Comparison of ENCODE assay signal across 8 cellular contexts in the genomic region with DNA sequence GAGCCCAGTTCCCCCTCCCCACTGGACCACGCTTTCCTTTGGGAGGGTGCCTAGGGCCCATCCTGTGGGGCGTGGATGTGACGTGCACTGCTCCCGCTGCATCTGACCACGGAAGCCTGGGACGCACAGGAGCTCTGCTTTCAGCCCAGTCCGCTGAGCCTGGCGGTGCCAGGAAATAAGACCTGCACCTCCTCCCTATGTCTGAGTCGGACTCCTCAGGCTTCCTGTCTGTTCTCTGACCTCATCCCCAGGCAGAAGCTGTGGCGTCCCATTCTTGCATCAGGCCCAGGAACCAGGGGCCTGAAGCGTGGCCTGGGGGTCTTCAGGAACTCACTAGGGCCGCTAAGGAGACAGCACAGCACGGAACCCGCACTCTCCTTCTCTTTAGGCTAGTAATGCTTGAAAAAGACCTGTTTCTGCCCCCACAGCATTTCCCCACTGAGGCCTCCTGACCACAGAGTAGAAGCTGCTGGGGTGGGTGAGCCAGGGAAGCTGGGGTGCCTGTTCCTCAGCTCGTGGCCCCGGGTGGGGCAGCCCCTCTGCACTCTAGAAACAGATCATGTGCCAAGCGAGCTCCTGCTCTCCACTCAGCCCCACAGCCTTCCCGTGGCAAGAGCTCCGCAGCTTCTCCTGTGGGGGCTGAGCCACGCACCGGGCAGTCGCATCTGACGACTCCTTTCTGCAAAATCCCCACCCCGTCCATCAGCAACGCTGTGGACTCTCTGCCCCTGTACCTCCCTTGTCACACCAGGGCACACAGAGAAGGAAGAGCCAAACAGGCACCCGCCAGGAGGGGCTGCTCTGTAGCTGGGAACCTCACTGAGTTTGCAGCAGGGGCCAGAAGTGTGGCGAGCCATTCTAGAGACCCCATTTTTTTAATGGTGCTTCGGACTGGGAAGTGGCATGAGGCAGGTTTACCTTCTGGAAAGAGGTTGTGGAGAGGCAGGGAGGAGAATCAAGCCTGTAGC. TPM values are rescaled to one million over a fixed set of nuclear protein-coding genes. Genes with fewer than 3 reads are reported as not detected.
DNase-seq lines count a peak whose midpoint lies in the region; ATAC-seq and TF ChIP-seq lines count a peak whose summit lies in the region.

No MANE protein-coding gene starts in this region.

- intact Hi-C loops in natural killer cell (cut with micrococcal nuclease): no loop called here

- peak overlapping the region; percentile 50 for H3K4me3 Mint-ChIP-seq in natural killer cell

- H3K9me3 Mint-ChIP-seq in natural killer cell: no peaks in the 10 kb centered on the region

- H3K4me3 ChIP-seq in NB4 (ENCODE audit: low read depth, low read length): no peak overlapping the region
- H3K4me3 ChIP-seq in astrocyte of the spinal cord (ENCODE audit: low read depth, low read length): no peak overlapping the region

- in situ Hi-C loops in astrocyte of the spinal cord (cut with HindIII; ENCODE audit: low sequenced_read_pairs): no loop called here

- H3K27me3 Mint-ChIP-seq in natural killer cell (ENCODE audit: low read depth in 2 of 2): no peaks in the 10 kb centered on the region

- no peak for TF ChIP-seq POLR2A in NB4 (IDR thresholded peaks at IDR 0.05; ENCODE audit: extremely low read depth, insufficient read length)

- H3K36me3 Mint-ChIP-seq in natural killer cell: no peaks in the 10 kb centered on the region

- TF ChIP-seq CTCF in NB4 (IDR thresholded peaks at IDR 0.05; ENCODE audit: low read depth, low read length): no peak
- no peak for TF ChIP-seq CTCF in astrocyte of the spinal cord (IDR thresholded peaks at IDR 0.05; ENCODE audit: low read depth, low read length)
- no peak for TF ChIP-seq CTCF in natural killer cell (IDR thresholded peaks at IDR 0.05)

- DNase-seq in ELF-1 (ENCODE audit: low read depth, low spot score) (peak; percentile 49), NB4 (ENCODE audit: low read depth) (peak; percentile 84), astrocyte of the spinal cord (ENCODE audit: low read depth, low spot score) (peak; percentile 77), natural killer cell (no peak), NCI-H446 treated with DMSO at 0.1 percent for 48 hours (lab: John Stamatoyannopoulos, UW) (no peak), GM19238 (ENCODE audit: insufficient read length, low spot score) (no peak), retina (no peak)
- DNase-seq in stimulated activated CD4-positive, alpha-beta T cell treated with anti-CD3 and anti-CD28 coated beads, Interleukin-4, amount 100 ng/mL, for 4 hours: no peak

- peaks cover 7 to 21% of the 10 kb centered on the region in 2 donors for H3K4me1 Mint-ChIP-seq in natural killer cell

- ATAC-seq in natural killer cell: peak; percentile 50 to 82 (median 79)

- peak overlapping the region; percentile 57 to 69 for H3K27ac Mint-ChIP-seq in natural killer cell

RNA-seq across cellular contexts. Expression of a gene that starts 22.6 kb away (rescaled TPM):
- 1 to 10 TPM in 2 of 3 donors, not detected in 1; 1.0 to 1.7 TPM for total RNA-seq in natural killer cell

RNA-seq across cellular contexts. Expression of a gene that starts 27.2 kb away (rescaled TPM):
- 10 to 100 TPM; 67.7 to 96.1 (median 73.7) TPM for total RNA-seq in natural killer cell

RNA-seq across cellular contexts. Expression of a gene that starts 54.3 kb away (rescaled TPM):
- total RNA-seq in natural killer cell: not detected

RNA-seq across cellular contexts. Expression of a gene that starts 58.1 kb away (rescaled TPM):
- 1 to 10 TPM in 1 of 3 donors, under 1 TPM in 2; 0.16 to 3.4 (median 0.27) TPM for total RNA-seq in natural killer cell

Comparison
In these comparisons a context has a peak if more than half of its experiments do, and no peak if none do; other contexts are left out.
1. DNase-seq: peak in ELF-1 (single experiment), NB4 (single experiment) and astrocyte of the spinal cord (single experiment); none in natural killer cell (single experiment), stimulated activated CD4-positive, alpha-beta T cell treated with anti-CD3 and anti-CD28 coated beads, Interleukin-4, amount 100 ng/mL, for 4 hours (0 of 2), NCI-H446 treated with DMSO at 0.1 percent for 48 hours (single experiment), GM19238 (single experiment) and retina (single experiment).